23 cellular contexts compared by ENCODE assay signal in genomic region chr1:113800487-113800886, GRCh38.
"Had no signal": no experiment of that assay in that cellular context is flagged by ENCODE, and none has a peak within 500 bp of the region (broad histone marks: within the 10 kb centered on the region; RNA-seq: fewer than 3 reads in every experiment).

No MANE protein-coding gene starts in this region.

- ATAC-seq: gastrocnemius medialis; left cardiac atrium; right lobe of liver; stimulated activated naive CD8-positive, alpha-beta T cell treated with anti-CD3 and anti-CD28 coated beads, Interleukin-15, amount 100 ng/mL, for 72 hours had no signal

- H3K9me3 ChIP-seq: adrenal gland, ascending aorta, esophagus squamous epithelium, gastrocnemius medialis, neutrophil, right lobe of liver, tibial nerve had no signal

- H3K9me3 Mint-ChIP-seq: activated naive CD4-positive, alpha-beta T cell treated with anti-CD3 and anti-CD28 coated beads, Interleukin-2, amount 50 U/mL, for 24 hours; stimulated activated naive CD8-positive, alpha-beta T cell treated with anti-CD3 and anti-CD28 coated beads, Interleukin-15, amount 100 ng/mL, for 72 hours had no signal

- H3K27me3 ChIP-seq: adrenal gland, ascending aorta, brain microvascular endothelial cell, dorsolateral prefrontal cortex, esophagus squamous epithelium, gastrocnemius medialis, neutrophil, right lobe of liver, tibial nerve had no signal

- H3K27me3 Mint-ChIP-seq: activated naive CD4-positive, alpha-beta T cell treated with anti-CD3 and anti-CD28 coated beads, Interleukin-2, amount 50 U/mL, for 24 hours; stimulated activated naive CD8-positive, alpha-beta T cell treated with anti-CD3 and anti-CD28 coated beads, Interleukin-15, amount 100 ng/mL, for 72 hours had no signal

- H3K36me3 ChIP-seq: gastrocnemius medialis had no signal

- H3K27ac ChIP-seq: adrenal gland, ascending aorta, brain microvascular endothelial cell, dorsolateral prefrontal cortex, esophagus squamous epithelium, neutrophil, right lobe of liver, skin epidermis, tibial nerve had no signal

- H3K4me3 ChIP-seq: adrenal gland, ascending aorta, dorsolateral prefrontal cortex, esophagus squamous epithelium, gastrocnemius medialis, right lobe of liver, skin epidermis, tibial nerve had no signal

- H3K4me3 Mint-ChIP-seq: activated naive CD4-positive, alpha-beta T cell treated with anti-CD3 and anti-CD28 coated beads, Interleukin-2, amount 50 U/mL, for 24 hours; nephron had no signal

- H3K27ac Mint-ChIP-seq: stimulated activated naive CD8-positive, alpha-beta T cell treated with anti-CD3 and anti-CD28 coated beads, Interleukin-15, amount 100 ng/mL, for 72 hours had no signal

- DNase-seq: activated CD4-positive, alpha-beta T cell treated with anti-CD3 and anti-CD28 coated beads for 48 hours; activated CD8-positive, alpha-beta memory T cell treated with anti-CD3 and anti-CD28 coated beads, Interleukin-2, amount 50 U/mL, for 4 hours; activated gamma-delta T cell; adrenal gland; brain microvascular endothelial cell; caudate nucleus; dorsolateral prefrontal cortex; esophagus squamous epithelium; gastrocnemius medialis; head of caudate nucleus; hypothalamus; islet precursor cell; left cardiac atrium; midbrain; right lobe of liver; stimulated activated CD4-positive, alpha-beta T cell treated with anti-CD3 and anti-CD28 coated beads, Interleukin-1b, Interleukin-23, amount 100 ng/mL, for 48 hours; stimulated activated naive CD8-positive, alpha-beta T cell treated with anti-CD3 and anti-CD28 coated beads, Interleukin-15, amount 100 ng/mL, for 72 hours had no signal
